1 cellular context compared by ENCODE assay signal in genomic region chr3:110965976-110966375, GRCh38.
TF ChIP-seq lines count a peak whose summit lies in the region.

No MANE protein-coding gene starts in this region.

TF ChIP-seq in H1, 55 proteins besides CTCF, POLR2A, EP300 and RAD21:
- TF ChIP-seq POLR2AphosphoS5 (IDR thresholded peaks at IDR 0.05; ENCODE audit: low read depth, low read length) (peak; percentile 90), RFX5 (IDR thresholded peaks at IDR 0.05; ENCODE audit: borderline replicate concordance, low read depth, low read length) (no peak)
